In the genomic region with DNA sequence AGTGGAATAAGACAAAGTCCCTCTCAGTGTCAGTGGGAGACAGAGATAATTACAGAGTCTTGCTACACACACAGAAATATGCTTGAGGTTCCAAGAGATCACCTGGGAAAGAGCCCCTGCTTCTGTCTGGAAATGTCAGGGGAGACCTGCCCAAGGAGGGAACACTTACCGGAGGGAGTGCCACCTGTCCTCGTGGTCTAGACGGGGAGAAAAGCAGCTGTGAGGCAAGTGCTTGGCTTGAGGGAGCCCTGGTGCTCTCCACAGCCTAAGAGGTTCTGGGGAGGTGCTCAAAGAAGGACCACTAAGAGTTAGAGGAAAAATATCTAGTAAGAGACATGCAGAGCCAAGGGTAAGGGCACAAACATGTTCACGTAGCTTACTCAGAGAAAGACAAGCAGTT, we compare ENCODE assay signal across 16 cellular contexts. TPM values are rescaled to one million over a fixed set of nuclear protein-coding genes. Genes with fewer than 3 reads are reported as not detected.
DNase-seq lines count a peak whose midpoint lies in the region; ATAC-seq and TF ChIP-seq lines count a peak whose summit lies in the region.
"Had no signal": no experiment of that assay in that cellular context is flagged by ENCODE, and none has a peak within 500 bp of the region (broad histone marks: within the 10 kb centered on the region; RNA-seq: fewer than 3 reads in every experiment).

No MANE protein-coding gene starts in this region.

- no peak overlapping the region for H3K27ac ChIP-seq in DND-41 (ENCODE audit: low read length)
- H3K27ac ChIP-seq in endodermal cell (ENCODE audit: low read depth, low read length) = no peak overlapping the region
- H3K27ac ChIP-seq: Peyer's patch, SJSA1 had no signal

- H3K79me2 ChIP-seq in DND-41 (ENCODE audit: insufficient read depth, low read length) = no peaks in the 10 kb centered on the region

- no peaks in the 10 kb centered on the region for H4K20me1 ChIP-seq in DND-41 (ENCODE audit: insufficient read depth, low read length)

- H3K27ac Mint-ChIP-seq in endodermal cell (peak overlapping the region; percentile 60), osteocyte (ENCODE audit: unreplicated experiment) (peak overlapping the region; percentile 81)
- no peak overlapping the region for H3K27ac Mint-ChIP-seq in natural killer cell treated with Interleukin-12 subunit alpha and Interleukin-12 subunit beta and Interleukin-15 and Interleukin-18, amount 100 ng/mL, for 72 hours
- H3K27ac Mint-ChIP-seq: CD4-positive, CD25-positive, alpha-beta regulatory T cell had no signal

- H3K36me3 ChIP-seq in DND-41 (ENCODE audit: insufficient read depth, low read length) (no peaks in the 10 kb centered on the region), endodermal cell (ENCODE audit: control insufficient read depth, insufficient read depth, low read length) (no peaks in the 10 kb centered on the region)
- H3K36me3 ChIP-seq: Peyer's patch, SJSA1 had no signal

- TF ChIP-seq CTCF in DND-41 (IDR thresholded peaks at IDR 0.05; ENCODE audit: borderline replicate concordance, extremely low read depth, low read length, poor library complexity, severe bottlenecking) (no peak), endodermal cell (conservative IDR thresholded peaks at IDR 0.05) (no peak), osteocyte (IDR thresholded peaks at IDR 0.05) (no peak)

- no peaks in the 10 kb centered on the region for H3K9me3 ChIP-seq in DND-41 (ENCODE audit: insufficient read depth, low read length, severe bottlenecking)
- no peaks in the 10 kb centered on the region for H3K9me3 ChIP-seq in endodermal cell (ENCODE audit: control insufficient read depth, low read length)
- H3K9me3 ChIP-seq: Peyer's patch, SJSA1 had no signal

- H3K27me3 Mint-ChIP-seq in endodermal cell (ENCODE audit: insufficient read depth) (no peaks in the 10 kb centered on the region), osteocyte (ENCODE audit: unreplicated experiment) (no peaks in the 10 kb centered on the region)
- H3K27me3 Mint-ChIP-seq in natural killer cell treated with Interleukin-12 subunit alpha and Interleukin-12 subunit beta and Interleukin-15 and Interleukin-18, amount 100 ng/mL, for 72 hours = no peaks in the 10 kb centered on the region

- no peak overlapping the region for H3K9ac ChIP-seq in DND-41 (ENCODE audit: low read depth, low read length)
- no peak overlapping the region for H3K9ac ChIP-seq in endodermal cell (ENCODE audit: extremely low read depth, low read length, poor library complexity, severe bottlenecking)

- H2AFZ ChIP-seq in DND-41 (ENCODE audit: low read depth, low read length) = peak overlapping the region; percentile 1

- 77 to 84% methylated on average over 4 of the region's 4 CpGs for WGBS in endodermal cell (ENCODE audit: insufficient coverage in 1 of 2, insufficient read length in 1 of 2), 2 experiments

- H3K27me3 ChIP-seq in DND-41 (ENCODE audit: insufficient read depth, low read length, poor library complexity) (no peaks in the 10 kb centered on the region), endodermal cell (ENCODE audit: control insufficient read depth, insufficient read depth, low read length, poor library complexity, severe bottlenecking) (no peaks in the 10 kb centered on the region)
- H3K27me3 ChIP-seq: Peyer's patch, SJSA1 had no signal

- ATAC-seq in DND-41 (ENCODE audit: insufficient read depth, low read depth) = 0 out of 3 replicates have a peak, but pooled peaks have one; percentile 35
- ATAC-seq in natural killer cell treated with Interleukin-12 subunit alpha and Interleukin-12 subunit beta and Interleukin-15 and Interleukin-18, amount 100 ng/mL, for 72 hours = no peak

- no peak overlapping the region for H3K4me2 ChIP-seq in DND-41 (ENCODE audit: insufficient read depth, low read length)

- H3K36me3 Mint-ChIP-seq in endodermal cell (ENCODE audit: low read depth) (no peaks in the 10 kb centered on the region), osteocyte (ENCODE audit: unreplicated experiment) (no peaks in the 10 kb centered on the region)
- H3K36me3 Mint-ChIP-seq in natural killer cell treated with Interleukin-12 subunit alpha and Interleukin-12 subunit beta and Interleukin-15 and Interleukin-18, amount 100 ng/mL, for 72 hours = no peaks in the 10 kb centered on the region
- H3K36me3 Mint-ChIP-seq: CD4-positive, CD25-positive, alpha-beta regulatory T cell had no signal

- H3K4me1 ChIP-seq in DND-41 (ENCODE audit: insufficient read depth, low read length) = no peaks in the 10 kb centered on the region
- peaks cover 19% of the 10 kb centered on the region for H3K4me1 ChIP-seq in endodermal cell (ENCODE audit: control insufficient read depth, insufficient read depth, low read length)
- H3K4me1 ChIP-seq: Peyer's patch had no signal

- H3K4me1 Mint-ChIP-seq in endodermal cell (peaks cover 49% of the 10 kb centered on the region), osteocyte (ENCODE audit: unreplicated experiment) (peaks cover 62% of the 10 kb centered on the region)
- H3K4me1 Mint-ChIP-seq in natural killer cell treated with Interleukin-12 subunit alpha and Interleukin-12 subunit beta and Interleukin-15 and Interleukin-18, amount 100 ng/mL, for 72 hours (ENCODE audit: low read depth in 2 of 2) = no peaks in the 10 kb centered on the region

- no peak for DNase-seq in DND-41
- DNase-seq in NCI-H1417 treated with DMSO at 0.1 percent for 48 hours (lab: John Stamatoyannopoulos, UW) = peak; percentile 47
- no peak for DNase-seq in endodermal cell
- no peak for DNase-seq in osteocyte (ENCODE audit: extremely low spot score, unreplicated experiment)
- DNase-seq in natural killer cell treated with Interleukin-12 subunit alpha and Interleukin-12 subunit beta and Interleukin-15 and Interleukin-18, amount 100 ng/mL, for 72 hours (ENCODE audit: low spot score) = no peak
- DNase-seq in RPMI8226 = no peak
- DNase-seq in mucosa of gallbladder (ENCODE audit: low spot score) = no peak
- no peak for DNase-seq in SHP77 (lab: John Stamatoyannopoulos, UW)
- DNase-seq: CD4-positive, CD25-positive, alpha-beta regulatory T cell; GF-D8; MM.1S; NCI-H2081; NCI-H345; NCI-H526 treated with DMSO at 0.1 percent for 48 hours; Peyer's patch had no signal

- H3K4me3 Mint-ChIP-seq in endodermal cell = no peak overlapping the region
- H3K4me3 Mint-ChIP-seq in osteocyte (ENCODE audit: unreplicated experiment) = no peak overlapping the region
- no peak overlapping the region for H3K4me3 Mint-ChIP-seq in natural killer cell treated with Interleukin-12 subunit alpha and Interleukin-12 subunit beta and Interleukin-15 and Interleukin-18, amount 100 ng/mL, for 72 hours
- H3K4me3 Mint-ChIP-seq: CD4-positive, CD25-positive, alpha-beta regulatory T cell had no signal

- no peaks in the 10 kb centered on the region for H3K9me3 Mint-ChIP-seq in endodermal cell
- no peaks in the 10 kb centered on the region for H3K9me3 Mint-ChIP-seq in osteocyte (ENCODE audit: unreplicated experiment)
- H3K9me3 Mint-ChIP-seq in natural killer cell treated with Interleukin-12 subunit alpha and Interleukin-12 subunit beta and Interleukin-15 and Interleukin-18, amount 100 ng/mL, for 72 hours = no peaks in the 10 kb centered on the region
- H3K9me3 Mint-ChIP-seq: CD4-positive, CD25-positive, alpha-beta regulatory T cell had no signal

- H3K4me3 ChIP-seq in DND-41 (ENCODE audit: low read depth in 1 of 2, low read length in 2 of 2) (no peak overlapping the region), endodermal cell (ENCODE audit: low read length) (no peak overlapping the region)
- H3K4me3 ChIP-seq: Peyer's patch, SJSA1 had no signal

RNA-seq across cellular contexts. Expression of a gene that starts 38.1 kb away (rescaled TPM):
- total RNA-seq in endodermal cell (10 to 100 TPM; 68.4 to 78.2 TPM), osteocyte (26.7 and 30.2 TPM in 2 replicates), mucosa of gallbladder (18.9 TPM)
- polyA plus RNA-seq in endodermal cell (2013, experiment 1 of 2) = 26.7 TPM
- 23.9 TPM for polyA plus RNA-seq in endodermal cell (2013, experiment 2 of 2)
- total RNA-seq in natural killer cell treated with Interleukin-12 subunit alpha and Interleukin-12 subunit beta and Interleukin-15 and Interleukin-18, amount 100 ng/mL, for 72 hours = 10 to 100 TPM; 25.9 to 31.4 TPM

Comparison
In these comparisons a context has a peak if more than half of its experiments do, and no peak if none do; other contexts are left out.
1. H3K27ac Mint-ChIP-seq: peak in endodermal cell (single experiment) and osteocyte (single experiment); none in natural killer cell treated with Interleukin-12 subunit alpha and Interleukin-12 subunit beta and Interleukin-15 and Interleukin-18, amount 100 ng/mL, for 72 hours (0 of 2).